8 cellular contexts compared by ENCODE assay signal in genomic region chr2:33583194-33583938, GRCh38. TPM values are rescaled to one million over a fixed set of nuclear protein-coding genes. Genes with fewer than 3 reads are reported as not detected.
DNase-seq lines count a peak whose midpoint lies in the region; ATAC-seq, FAIRE-seq and TF ChIP-seq lines count a peak whose summit lies in the region.

No MANE protein-coding gene starts in this region.

- ATAC-seq in HG02870 (IDR thresholded peaks at IDR 0.05; ENCODE audit: unreplicated experiment) (peak; percentile 64), PC-3 (no peak), GM21447 (IDR thresholded peaks at IDR 0.05; ENCODE audit: unreplicated experiment) (no peak)

- H3K4me3 ChIP-seq in PC-3 (ENCODE audit: low read length) = no peak overlapping the region

- no peaks in the 10 kb centered on the region for H3K27me3 ChIP-seq in PC-3 (ENCODE audit: low read length)

- no peaks in the 10 kb centered on the region for H3K79me2 ChIP-seq in PC-3 (ENCODE audit: low read length)

- POLR2A ChIA-PET in PC-3 (lab: Charles Lee; ENCODE audit: unreplicated experiment) = interaction anchor here (0.6 kb wide), 1 partner anchor 157 kb away, joined by 3 read pairs; no protein-coding TSS in a partner anchor

- H3K9me3 ChIP-seq in PC-3 (ENCODE audit: low read length) = no peaks in the 10 kb centered on the region

- intact Hi-C loops in PC-3 (cut with micrococcal nuclease) = loop anchor here (1.0 to 2.0 kb wide), 5 partner anchors 107 to 811 kb away; partner anchors contain the start of gene RASGRP3

- no peak overlapping the region for H3K9ac ChIP-seq in PC-3 (ENCODE audit: low read length)

- H3K27ac ChIP-seq in PC-3 (ENCODE audit: low read length) = no peak overlapping the region

- peak; percentile 91 for TF ChIP-seq CTCF in PC-3 (conservative IDR thresholded peaks at IDR 0.05; ENCODE audit: low read depth, low read length)

- no TSS peak for BruUV-seq in PC-3 (replicated peaks; lab: Mats Ljungman, UMichigan)

- no peaks in the 10 kb centered on the region for H3F3A ChIP-seq in PC-3 (ENCODE audit: low read length, unreplicated experiment)

- CTCF ChIA-PET in PC-3 (lab: Charles Lee) = interaction anchor here (0.5 to 1.9 kb wide), 9 partner anchors 16 to 765 kb away, joined by 3 to 26 read pairs (median 4); partner anchors contain the start of gene FAM98A

- peak; percentile 28 for FAIRE-seq in colon (lab: Jason Lieb, UNC)

- H4K20me1 ChIP-seq in PC-3 (ENCODE audit: low read length) = no peaks in the 10 kb centered on the region

- H3K4me2 ChIP-seq in PC-3 (ENCODE audit: low read length) = no peak overlapping the region

- DNase-seq in A172 (ENCODE audit: low spot score) (peak; percentile 17), Daoy (ENCODE audit: low read depth) (peak; percentile 25), PC-3 (peak; percentile 60), lung microvascular endothelial cell (ENCODE audit: low read depth in 2 of 2) (peak; percentile 61 to 72), NCI-H524 treated with DMSO at 0.1 percent for 48 hours (lab: John Stamatoyannopoulos, UW) (no peak)

- no peaks in the 10 kb centered on the region for H3K4me1 ChIP-seq in PC-3 (ENCODE audit: insufficient read depth, low read length)

- no peaks in the 10 kb centered on the region for H3K9me2 ChIP-seq in PC-3 (replicated peaks; ENCODE audit: low read length)

- peaks cover 32% of the 10 kb centered on the region; the same call in 1 of the 2 replicates for H3K36me3 ChIP-seq in PC-3 (ENCODE audit: low read depth, low read length)

- no peak overlapping the region for H2AFZ ChIP-seq in PC-3 (ENCODE audit: low read length)

RNA-seq across cellular contexts. Expression of gene FAM98A, which starts 15.7 kb away (rescaled TPM):
- 34.5 and 43.3 TPM in 2 replicates for total RNA-seq in A172 (2014; rRNA removed; shearing (Covaris generic))
- 36.6 and 111 TPM in 2 replicates for total RNA-seq in Daoy (2014; rRNA removed; shearing (Covaris generic))
- 22.4 and 30.1 TPM in 2 replicates for total RNA-seq in PC-3 (2014; rRNA removed)
- total RNA-seq in lung microvascular endothelial cell = 12.9 and 15.5 TPM in 2 replicates
